In genomic region chr2:32756074-32756727, GRCh38 we compare ENCODE assay signal across 1 cellular context.
TF ChIP-seq lines count a peak whose summit lies in the region.

No MANE protein-coding gene starts in this region.

TF ChIP-seq in IMR-90, 13 proteins besides CTCF, POLR2A, EP300 and RAD21:
- no peak for TF ChIP-seq MAZ (IDR thresholded peaks at IDR 0.05; ENCODE audit: borderline replicate concordance, low read depth, low read length)
- no peak for TF ChIP-seq MAFK (IDR thresholded peaks at IDR 0.05; ENCODE audit: low read depth, low read length)
- no peak for TF ChIP-seq BHLHE40 (IDR thresholded peaks at IDR 0.05; ENCODE audit: low read depth, low read length)
- TF ChIP-seq RCOR1 (IDR thresholded peaks at IDR 0.05; ENCODE audit: insufficient replicate concordance, low read length) = no peak
- no peak for TF ChIP-seq ELK1 (IDR thresholded peaks at IDR 0.05; ENCODE audit: borderline replicate concordance, low read depth, low read length)
- TF ChIP-seq RFX5 (IDR thresholded peaks at IDR 0.05; ENCODE audit: low read depth, low read length) = no peak
- no peak for TF ChIP-seq SMC3 (IDR thresholded peaks at IDR 0.05; ENCODE audit: low read depth, low read length)
- no peak for TF ChIP-seq MXI1 (IDR thresholded peaks at IDR 0.05; ENCODE audit: borderline replicate concordance, low read depth, low read length)
- no peak for TF ChIP-seq USF2 (IDR thresholded peaks at IDR 0.05; ENCODE audit: low read depth, low read length)
- TF ChIP-seq NFE2L2 (IDR thresholded peaks at IDR 0.05; ENCODE audit: low read depth, low read length) = no peak
- no peak for TF ChIP-seq CHD1 (IDR thresholded peaks at IDR 0.05; ENCODE audit: low read depth, low read length)
- TF ChIP-seq FOS (IDR thresholded peaks at IDR 0.05; ENCODE audit: low read depth, low read length) = no peak
- no peak for TF ChIP-seq CEBPB (IDR thresholded peaks at IDR 0.05; ENCODE audit: low read depth, low read length)
